ENCODE assay signal across 8 cellular contexts in the genomic region with DNA sequence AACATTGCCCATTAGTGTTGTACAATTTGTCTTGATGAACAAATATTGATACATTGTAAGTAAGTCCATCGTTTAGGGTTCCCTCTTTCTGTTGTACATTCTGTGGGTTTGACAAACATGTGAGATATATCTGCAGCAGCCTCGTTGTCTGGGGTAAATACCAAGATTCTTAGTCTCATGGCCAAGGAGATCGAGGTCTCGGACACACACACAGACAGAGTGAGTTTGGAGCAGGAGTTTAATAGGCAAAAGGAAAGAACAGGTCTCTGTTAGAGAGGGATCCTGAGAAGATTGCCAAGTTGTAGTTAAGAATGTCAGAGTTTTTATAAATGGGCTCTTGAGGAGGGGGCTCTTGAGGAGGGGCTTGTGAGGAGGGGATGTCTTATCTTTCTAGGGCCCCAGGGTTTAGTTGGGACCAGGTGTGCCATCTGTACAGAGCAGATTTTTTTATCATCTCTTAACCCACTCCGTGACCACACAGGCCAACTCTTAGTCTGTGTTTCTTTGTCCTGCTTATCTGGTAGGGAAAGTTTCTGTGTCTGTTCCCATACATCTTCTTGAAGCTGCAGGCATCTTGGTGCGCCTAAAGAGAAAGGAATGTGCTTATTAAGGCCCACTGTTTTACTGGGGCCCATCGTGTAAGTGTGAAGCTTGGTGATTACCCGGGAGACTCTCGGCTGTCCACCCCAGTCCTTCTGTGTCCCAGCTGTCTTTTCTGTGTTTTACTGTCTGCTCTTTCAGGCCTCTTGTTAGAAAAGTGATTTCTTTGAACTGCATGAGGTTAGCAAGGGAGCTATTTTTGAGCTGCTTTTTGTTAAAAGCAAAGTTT. TPM values are rescaled to one million over a fixed set of nuclear protein-coding genes. Genes with fewer than 3 reads are reported as not detected.
DNase-seq lines count a peak whose midpoint lies in the region; ATAC-seq and TF ChIP-seq lines count a peak whose summit lies in the region.

No MANE protein-coding gene starts in this region.

- H4K20me1 ChIP-seq in BLaER1: no peaks in the 10 kb centered on the region
- H4K20me1 ChIP-seq in KMS-11 (ENCODE audit: insufficient read depth): no peaks in the 10 kb centered on the region

- H3K23ac ChIP-seq in mesendoderm (ENCODE audit: low read length): no peak overlapping the region

- no peak overlapping the region for H2BK120ac ChIP-seq in mesendoderm (ENCODE audit: low read depth, low read length)

- peak overlapping the region; percentile 45 for H2BK5ac ChIP-seq in mesendoderm (ENCODE audit: low read length)

- H2AK5ac ChIP-seq in mesendoderm (ENCODE audit: low read length): no peak overlapping the region

- peaks cover 49% of the 10 kb centered on the region for H3K4me1 Mint-ChIP-seq in brain

- peak overlapping the region; percentile 8 for H3K4ac ChIP-seq in mesendoderm (ENCODE audit: low read depth, low read length)

- H3K4me3 Mint-ChIP-seq in brain: peak overlapping the region; percentile 79 to 94 (median 89)

- DNase-seq in mesendoderm: peak; percentile 73
- DNase-seq in left lobe of liver (ENCODE audit: low spot score): no peak
- DNase-seq in NCI-H748 (lab: John Stamatoyannopoulos, UW; ENCODE audit: unreplicated experiment): no peak
- DNase-seq in putamen (ENCODE audit: low spot score): no peak

- peak overlapping the region; percentile 76 for H3K9ac ChIP-seq in BLaER1
- H3K9ac ChIP-seq in KMS-11: peak overlapping the region; percentile 71
- peak overlapping the region; percentile 93 for H3K9ac ChIP-seq in mesendoderm (ENCODE audit: low read length)

- TF ChIP-seq CTCF in KMS-11 (conservative IDR thresholded peaks at IDR 0.05; ENCODE audit: low read depth, low read length) (no peak), brain (conservative IDR thresholded peaks at IDR 0.05) (no peak)

- H2BK15ac ChIP-seq in mesendoderm (replicated peaks; ENCODE audit: low read depth): no peak overlapping the region

- H3K56ac ChIP-seq in mesendoderm (ENCODE audit: low read length): peak overlapping the region; percentile 94

- H3K79me2 ChIP-seq in KMS-11 (ENCODE audit: insufficient read depth, low read depth) (peaks cover 31% of the 10 kb centered on the region), mesendoderm (ENCODE audit: control insufficient read depth, insufficient read depth, low read length) (peaks cover 1% of the 10 kb centered on the region)

- no peaks in the 10 kb centered on the region for H3K36me3 ChIP-seq in BLaER1
- no peaks in the 10 kb centered on the region for H3K36me3 ChIP-seq in KMS-11 (ENCODE audit: insufficient read depth)
- no peaks in the 10 kb centered on the region for H3K36me3 ChIP-seq in mesendoderm (ENCODE audit: control insufficient read depth, insufficient read depth, low read length)

- H3K27me3 Mint-ChIP-seq in brain: no peaks in the 10 kb centered on the region

- peaks cover 0 to 6% (median 0%) of the 10 kb centered on the region in 5 experiments for H3K9me3 Mint-ChIP-seq in brain

- peaks cover 7% of the 10 kb centered on the region for H3K36me3 Mint-ChIP-seq in brain

- H3K4me2 ChIP-seq in BLaER1: peak overlapping the region; percentile 98
- peak overlapping the region; percentile 100 for H3K4me2 ChIP-seq in KMS-11
- peak overlapping the region; percentile 80 for H3K4me2 ChIP-seq in mesendoderm (ENCODE audit: low read length)

- H3K27ac Mint-ChIP-seq in brain: peak overlapping the region; percentile 59 to 96 (median 87)

- peak overlapping the region; percentile 87 for H4K5ac ChIP-seq in mesendoderm (ENCODE audit: low read length)

- peak overlapping the region; percentile 84 for H3K18ac ChIP-seq in mesendoderm (ENCODE audit: low read length)

- peaks cover 53% of the 10 kb centered on the region for H3K4me1 ChIP-seq in BLaER1
- H3K4me1 ChIP-seq in KMS-11 (ENCODE audit: low read depth, poor library complexity, severe bottlenecking): peaks cover 63% of the 10 kb centered on the region
- peaks cover 6% of the 10 kb centered on the region for H3K4me1 ChIP-seq in mesendoderm (ENCODE audit: control insufficient read depth, low read depth, low read length)

- H3K9me3 ChIP-seq in BLaER1: peaks cover 17% of the 10 kb centered on the region

- peak overlapping the region; percentile 55 for H2AFZ ChIP-seq in KMS-11 (ENCODE audit: low read depth)

- H3K79me1 ChIP-seq in mesendoderm (ENCODE audit: low read length): peaks cover 2% of the 10 kb centered on the region

- peak overlapping the region; percentile 90 for H3K27ac ChIP-seq in BLaER1
- peak overlapping the region; percentile 90 for H3K27ac ChIP-seq in KMS-11
- peak overlapping the region; percentile 96 for H3K27ac ChIP-seq in mesendoderm (ENCODE audit: low read depth, low read length)

- H3K27me3 ChIP-seq in BLaER1: no peaks in the 10 kb centered on the region
- no peaks in the 10 kb centered on the region for H3K27me3 ChIP-seq in KMS-11 (ENCODE audit: insufficient read depth, low read depth)
- no peaks in the 10 kb centered on the region for H3K27me3 ChIP-seq in mesendoderm (ENCODE audit: insufficient read depth, low read length, poor library complexity)

- no peak for ATAC-seq in GM18519 (IDR thresholded peaks at IDR 0.05; ENCODE audit: low FRiP score, unreplicated experiment)
- ATAC-seq in left lobe of liver: no peak

- H4K8ac ChIP-seq in mesendoderm (ENCODE audit: low read depth, low read length): no peak overlapping the region

- WGBS in mesendoderm (ENCODE audit: extremely low coverage, insufficient coverage, low lambda C conversion rate): no CpG with 5 or more reads among the region's 9 CpGs

- H3K4me3 ChIP-seq in BLaER1 (peak overlapping the region; percentile 68), KMS-11 (IDR thresholded peaks at IDR 0.05; ENCODE audit: insufficient read depth, low read depth, low read length) (no peak overlapping the region), mesendoderm (ENCODE audit: low read length) (peak overlapping the region; percentile 78)

RNA-seq across cellular contexts. Expression of a gene that starts 22.5 kb away (rescaled TPM):
- 0.81 TPM for polyA plus RNA-seq in brain (ENCODE audit: insufficient read depth, low read depth, low replicate concordance)
- 2.3 TPM for polyA plus RNA-seq in mesendoderm (2013, experiment 1 of 2)
- 2.2 TPM for polyA plus RNA-seq in mesendoderm (2013, experiment 2 of 2)
- total RNA-seq in left lobe of liver: 1.6 TPM

RNA-seq across cellular contexts. Expression of a gene that starts 39.3 kb away (rescaled TPM):
- 0.37 TPM for polyA plus RNA-seq in brain (ENCODE audit: insufficient read depth, low read depth, low replicate concordance)
- polyA plus RNA-seq in mesendoderm (2013, experiment 1 of 2): not detected
- not detected for polyA plus RNA-seq in mesendoderm (2013, experiment 2 of 2)
- total RNA-seq in left lobe of liver: 0.15 TPM
